In genomic region chr1:51878307-51878615, GRCh38 we compare ENCODE assay signal across 8 cellular contexts. TPM values are rescaled to one million over a fixed set of nuclear protein-coding genes. Genes with fewer than 3 reads are reported as not detected.
DNase-seq lines count a peak whose midpoint lies in the region; TF ChIP-seq lines count a peak whose summit lies in the region.

No MANE protein-coding gene starts in this region.

- peak overlapping the region; percentile 54 for H2AFZ ChIP-seq in hepatocyte

- peaks cover 45% of the 10 kb centered on the region for H3K79me2 ChIP-seq in hepatocyte

- TF ChIP-seq CTCF in hepatocyte (IDR thresholded peaks at IDR 0.05; ENCODE audit: poor library complexity) (no peak), tibial artery (IDR thresholded peaks at IDR 0.05) (no peak)

- H4K20me1 ChIP-seq in hepatocyte (ENCODE audit: insufficient read depth, poor library complexity, severe bottlenecking), result peaks cover 15% of the 10 kb centered on the region

- WGBS in hepatocyte (ENCODE audit: low lambda C conversion rate, missing lambda C conversion rate), result 2% methylated on average over 17 of the region's 17 CpGs

- H3K36me3 ChIP-seq in hepatocyte (replicated peaks; ENCODE audit: insufficient read depth, low read depth), result no peaks in the 10 kb centered on the region
- no peaks in the 10 kb centered on the region for H3K36me3 ChIP-seq in tibial artery

- H3K9me2 ChIP-seq in hepatocyte (replicated peaks; ENCODE audit: insufficient read depth), result no peaks in the 10 kb centered on the region

- H3K4me3 ChIP-seq in hepatocyte (peak overlapping the region; percentile 65), tibial artery (peak overlapping the region; percentile 93 to 99)

- H3K4me1 ChIP-seq in hepatocyte (ENCODE audit: insufficient read depth) (peaks cover 16% of the 10 kb centered on the region), tibial artery (peaks cover 0 to 42% (median 23%) of the 10 kb centered on the region in 4 donors)

- DNase-seq in NCI-H2029 (lab: John Stamatoyannopoulos, UW) (peak; percentile 77), NCI-H2029 treated with DMSO at 0.1 percent for 48 hours (lab: John Stamatoyannopoulos, UW) (no peak), NCI-H774 (lab: John Stamatoyannopoulos, UW) (peak; percentile 52), hepatocyte (ENCODE audit: low spot score) (no peak), tibial artery (no peak), NCI-H748 treated with DMSO at 0.1 percent for 48 hours (lab: John Stamatoyannopoulos, UW) (no peak), medulla oblongata (ENCODE audit: extremely low spot score) (no peak)
- DNase-seq in activated effector memory CD4-positive, alpha-beta T cell treated with anti-CD3 and anti-CD28 coated beads, Interleukin-2, amount 50 U/mL, for 16 hours, result no peak

- peak overlapping the region; percentile 89 for H3K4me2 ChIP-seq in hepatocyte

- no peaks in the 10 kb centered on the region for H3K9me3 ChIP-seq in hepatocyte (ENCODE audit: low read depth)
- no peaks in the 10 kb centered on the region for H3K9me3 ChIP-seq in tibial artery

- H3K27ac ChIP-seq in hepatocyte (peak overlapping the region; percentile 96), tibial artery (peak overlapping the region; percentile 98 to 99)

- H3K27me3 ChIP-seq in hepatocyte (no peaks in the 10 kb centered on the region), tibial artery (no peaks in the 10 kb centered on the region)

- intact Hi-C loops in tibial artery (cut with DNase I; ENCODE audit: low total_unique reads), result no loop called here

RNA-seq across cellular contexts. Expression of gene NRDC, which starts 0.3 kb away (rescaled TPM):
- total RNA-seq in hepatocyte, result 77.3 and 82.2 TPM in 2 replicates
- 89.4 and 115 TPM in 2 replicates for polyA plus RNA-seq in hepatocyte

Comparison
In these comparisons a context has a peak if more than half of its experiments do, and no peak if none do; other contexts are left out.
1. DNase-seq: peak in NCI-H2029 (single experiment) and NCI-H774 (single experiment); none in NCI-H2029 treated with DMSO at 0.1 percent for 48 hours (single experiment), hepatocyte (single experiment), tibial artery (0 of 2), activated effector memory CD4-positive, alpha-beta T cell treated with anti-CD3 and anti-CD28 coated beads, Interleukin-2, amount 50 U/mL, for 16 hours (single experiment), NCI-H748 treated with DMSO at 0.1 percent for 48 hours (single experiment) and medulla oblongata (single experiment).